In the genomic region with DNA sequence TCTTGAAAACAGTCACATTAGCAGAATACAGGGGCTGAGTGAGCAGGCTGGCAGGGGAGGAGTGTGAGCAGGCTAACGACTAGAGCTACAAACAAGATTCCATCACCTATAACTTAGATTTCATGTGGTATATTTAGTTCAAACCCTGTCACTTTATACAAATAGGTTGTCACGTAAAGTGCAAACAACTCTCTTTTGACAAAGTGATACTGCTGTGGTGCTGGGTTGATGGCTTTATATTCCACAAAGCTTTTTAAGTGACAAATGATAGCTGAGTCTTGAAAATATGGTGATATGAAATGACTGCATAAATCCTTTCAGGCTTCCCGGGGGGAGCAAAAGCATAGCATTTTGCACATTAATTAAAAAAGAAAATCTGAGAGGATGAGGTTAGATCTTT, we compare ENCODE assay signal across 18 cellular contexts.
DNase-seq lines count a peak whose midpoint lies in the region; FAIRE-seq and TF ChIP-seq lines count a peak whose summit lies in the region.
"Had no signal": no experiment of that assay in that cellular context is flagged by ENCODE, and none has a peak within 500 bp of the region (broad histone marks: within the 10 kb centered on the region; RNA-seq: fewer than 3 reads in every experiment).

No MANE protein-coding gene starts in this region.

- H3K79me2 ChIP-seq in smooth muscle cell (ENCODE audit: low read depth) = no peaks in the 10 kb centered on the region

- peaks cover 29% of the 10 kb centered on the region for H3K4me1 Mint-ChIP-seq in nephron

- H3K36me3 Mint-ChIP-seq in nephron (ENCODE audit: low read depth) = no peaks in the 10 kb centered on the region
- H3K36me3 Mint-ChIP-seq: CD4-positive, CD25-positive, alpha-beta regulatory T cell had no signal

- H3K4me3 Mint-ChIP-seq in nephron = peak overlapping the region in 1 of 3 experiments; percentile 11
- H3K4me3 Mint-ChIP-seq: CD4-positive, CD25-positive, alpha-beta regulatory T cell; CD8-positive, alpha-beta T cell had no signal

- WGBS in smooth muscle cell (ENCODE audit: low lambda C conversion rate) = 55% methylated on average over 3 of the region's 3 CpGs

- H3K27ac Mint-ChIP-seq in nephron = peak overlapping the region; percentile 63 to 87 (median 82)
- H3K27ac Mint-ChIP-seq: CD8-positive, alpha-beta T cell had no signal

- DNase-seq in smooth muscle cell (lab: John Stamatoyannopoulos, UW; ENCODE audit: unreplicated experiment) = no peak
- no peak for DNase-seq in COR-L47 (lab: John Stamatoyannopoulos, UW)
- DNase-seq in NCI-H1092 treated with DMSO at 0.1 percent for 48 hours (lab: John Stamatoyannopoulos, UW) = no peak
- no peak for DNase-seq in GM12892 (ENCODE audit: insufficient read length)
- DNase-seq: CD4-positive, CD25-positive, alpha-beta regulatory T cell; CD8-positive, alpha-beta T cell; DMS 273 treated with DMSO at 0.1 percent for 48 hours; DMS79; GF-D8; GM23248; H7; HCEC 1CT had no signal

- H3F3A ChIP-seq in smooth muscle cell (ENCODE audit: low read depth) = no peaks in the 10 kb centered on the region

- H3K27me3 Mint-ChIP-seq in nephron (ENCODE audit: low read depth) = no peaks in the 10 kb centered on the region
- H3K27me3 Mint-ChIP-seq: CD4-positive, CD25-positive, alpha-beta regulatory T cell had no signal

- H3K4me2 ChIP-seq in smooth muscle cell = no peak overlapping the region

- TF ChIP-seq POLR2A in GM12892 (IDR thresholded peaks at IDR 0.05; ENCODE audit: low read depth, low read length) = no peak

- H3K27ac ChIP-seq in VCaP = peak overlapping the region; percentile 80
- H3K27ac ChIP-seq in smooth muscle cell (ENCODE audit: low read depth) = peak overlapping the region; percentile 58
- H3K27ac ChIP-seq: C4-2B, GM23248 had no signal

- H3K27me3 ChIP-seq in smooth muscle cell (ENCODE audit: low read depth) = no peaks in the 10 kb centered on the region

- H3K36me3 ChIP-seq in smooth muscle cell (ENCODE audit: low read depth) = no peaks in the 10 kb centered on the region

- no peak overlapping the region for H3K4me3 ChIP-seq in smooth muscle cell
- H3K4me3 ChIP-seq: GM23248 had no signal

- no peaks in the 10 kb centered on the region for H3K4me1 ChIP-seq in smooth muscle cell (ENCODE audit: low read depth)

- H3K9me3 ChIP-seq in smooth muscle cell (replicated peaks; ENCODE audit: low read depth) = no peaks in the 10 kb centered on the region

- no peak for FAIRE-seq in GM12892 (lab: Jason Lieb, UNC)
- FAIRE-seq: D721Med, GM12891, H1 had no signal

- H3K9ac ChIP-seq in smooth muscle cell (ENCODE audit: low read depth) = no peak overlapping the region
- H3K9ac ChIP-seq: GM23248 had no signal

- H3K9me3 Mint-ChIP-seq in nephron = no peaks in the 10 kb centered on the region
- H3K9me3 Mint-ChIP-seq: CD8-positive, alpha-beta T cell had no signal

- no peak for TF ChIP-seq CTCF in VCaP (conservative IDR thresholded peaks at IDR 0.05)
- no peak for TF ChIP-seq CTCF in nephron (IDR thresholded peaks at IDR 0.05; ENCODE audit: unreplicated experiment in 3 of 3)
- no peak for TF ChIP-seq CTCF in smooth muscle cell (IDR thresholded peaks at IDR 0.05; ENCODE audit: borderline replicate concordance, insufficient read depth, poor library complexity, severe bottlenecking)

- H2AFZ ChIP-seq in smooth muscle cell (ENCODE audit: low read depth) = no peak overlapping the region
- H2AFZ ChIP-seq: GM23248 had no signal

- H4K20me1 ChIP-seq in smooth muscle cell (ENCODE audit: low read depth) = no peaks in the 10 kb centered on the region
